ENCODE assay signal across 20 cellular contexts in genomic region chr7:23443974-23444373, GRCh38. TPM values are rescaled to one million over a fixed set of nuclear protein-coding genes. Genes with fewer than 3 reads are reported as not detected.
DNase-seq lines count a peak whose midpoint lies in the region; ATAC-seq, FAIRE-seq and TF ChIP-seq lines count a peak whose summit lies in the region.
"Had no signal": no experiment of that assay in that cellular context is flagged by ENCODE, and none has a peak within 500 bp of the region (broad histone marks: within the 10 kb centered on the region; RNA-seq: fewer than 3 reads in every experiment).

No MANE protein-coding gene starts in this region.

- POLR2A ChIA-PET in GM12878 (lab: Charles Lee): interaction anchor here (1.2 to 1.3 kb wide), 4 partner anchors 29 to 151 kb away, joined by 3 to 4 read pairs (median 3); no protein-coding TSS in a partner anchor

- no peak for TF ChIP-seq RAD21 in GM12878 (IDR thresholded peaks at IDR 0.05; ENCODE audit: insufficient read depth, low read depth, low read length)

- 0% methylated on average over 1 of the region's 1 CpG for WGBS in GM12878 (ENCODE audit: insufficient coverage, insufficient replicate concordance, low lambda C conversion rate, missing lambda C conversion rate)

- no peak for TF ChIP-seq CTCF in NB4 (IDR thresholded peaks at IDR 0.05; ENCODE audit: low read depth, low read length)
- no peak for TF ChIP-seq CTCF in GM12878 (IDR thresholded peaks at IDR 0.05 in 2 of 3, conservative IDR thresholded peaks at IDR 0.05 in 1 of 3; ENCODE audit: control insufficient read depth in 2 of 3, extremely low read depth in 1 of 3, insufficient read depth in 1 of 3, low read depth in 3 of 3, low read length in 3 of 3)
- TF ChIP-seq CTCF in D721Med (IDR thresholded peaks at IDR 0.05; ENCODE audit: insufficient read depth, missing control alignments): no peak

- FAIRE-seq in GM18507 (lab: Jason Lieb, UNC) (peak; percentile 61), GM12878 (lab: Jason Lieb, UNC) (no peak), D721Med (lab: Jason Lieb, UNC) (no peak)
- FAIRE-seq: A549, HTR-8/SVneo had no signal

- H2AFZ ChIP-seq in GM12878 (ENCODE audit: control insufficient read depth, low read depth, low read length): no peak overlapping the region
- H2AFZ ChIP-seq: GM23338 had no signal

- H4K20me1 ChIP-seq in GM12878 (ENCODE audit: control insufficient read depth, insufficient read depth): no peaks in the 10 kb centered on the region

- intact Hi-C loops in GM12878 (cut with micrococcal nuclease; ENCODE audit: unreplicated experiment): no loop called here

- TF ChIP-seq POLR2A in NB4 (IDR thresholded peaks at IDR 0.05; ENCODE audit: extremely low read depth, insufficient read length) (no peak), GM12878 (IDR thresholded peaks at IDR 0.05; ENCODE audit: low read depth, low read length) (no peak)

- H3K4me3 ChIP-seq in NB4 (ENCODE audit: low read depth, low read length) (no peak overlapping the region), GM12878 (no peak overlapping the region)
- H3K4me3 ChIP-seq: A549, GM23338, SJCRH30 had no signal

- CTCF ChIA-PET in GM12878 (lab: Yijun Ruan, JAX): interaction anchor here (0.6 to 5.7 kb wide), 4 partner anchors 14 to 30 kb away, joined by 3 to 33 read pairs (median 3); no protein-coding TSS in a partner anchor

- no TSS peak for BruUV-seq in GM12878 (replicated peaks; lab: Mats Ljungman, UMichigan)

- peak; percentile 41 to 58 for DNase-seq in AML-193 (lab: John Stamatoyannopoulos, UW)
- no peak for DNase-seq in GM18507 (ENCODE audit: extremely low spot score, insufficient read length, low read depth)
- peak; percentile 58 for DNase-seq in NB4 (ENCODE audit: low read depth)
- DNase-seq in GM12878 (ENCODE audit: low read depth, low spot score): no peak
- DNase-seq in glomerular visceral epithelial cell (ENCODE audit: extremely low spot score): no peak
- DNase-seq in D721Med (ENCODE audit: insufficient read length, low spot score): no peak
- no peak for DNase-seq in NCI-H2171 treated with DMSO at 0.1 percent for 48 hours (lab: John Stamatoyannopoulos, UW)
- DNase-seq: DMS79 treated with DMSO at 0.1 percent for 48 hours, HCEC 1CT, NCI-H1048, NCI-H1436, NCI-H1930, NCI-H526, SJCRH30, T-helper 17 cell had no signal

- peak; percentile 44 for ATAC-seq in GM12878
- ATAC-seq: A549, GM23338, T-helper 17 cell had no signal

- SMC1A ChIA-PET in GM12878 (lab: Charles Lee; ENCODE audit: uncharacterized antibody, unreplicated experiment): interaction anchor here (0.9 to 6.3 kb wide), 6 partner anchors 10 to 76 kb away, joined by 3 to 53 read pairs (median 7); no protein-coding TSS in a partner anchor

- peak overlapping the region; percentile 54 for H3K27ac ChIP-seq in GM12878 (ENCODE audit: control insufficient read depth, insufficient read depth)
- H3K27ac ChIP-seq: A549, C4-2B, RWPE1, SJCRH30 had no signal

- RAD21 ChIA-PET in GM12878 (lab: Charles Lee; ENCODE audit: unreplicated experiment): interaction anchor here (1.2 kb wide), 1 partner anchor 197 kb away, joined by 3 read pairs; the partner anchor contains the start of gene GPNMB

- H3K9ac ChIP-seq in GM12878 (ENCODE audit: control insufficient read depth, insufficient read depth, low read length): no peak overlapping the region

- no peaks in the 10 kb centered on the region for H3K27me3 ChIP-seq in GM12878 (replicated peaks in 1 of 2; ENCODE audit: control insufficient read depth in 2 of 2, insufficient read depth in 2 of 2, low read length in 1 of 2)
- H3K27me3 ChIP-seq: SJCRH30 had no signal

- H3K4me2 ChIP-seq in GM12878 (ENCODE audit: control insufficient read depth, insufficient read depth): no peak overlapping the region
- H3K4me2 ChIP-seq: A549, GM23338 had no signal

- in situ Hi-C loops in GM12878 (cut with MboI): no loop called here

- peaks cover 75% of the 10 kb centered on the region for H3K79me2 ChIP-seq in GM12878 (ENCODE audit: control insufficient read depth, insufficient read depth, low read length)

- H3K36me3 ChIP-seq in GM12878 (ENCODE audit: control insufficient read depth in 2 of 2, insufficient read depth in 2 of 2, low read length in 1 of 2): peaks cover 0 to 4% of the 10 kb centered on the region in 2 experiments; a peak in 2 of 4 replicates

- TF ChIP-seq EP300 in GM12878 (IDR thresholded peaks at IDR 0.05; ENCODE audit: borderline replicate concordance in 1 of 2, control insufficient read depth in 1 of 2, low read depth in 2 of 2, low read length in 2 of 2): no peak

- no peaks in the 10 kb centered on the region; the same call in 2 of the 3 replicates for H3K9me3 ChIP-seq in GM12878 (replicated peaks; ENCODE audit: control insufficient read depth, insufficient read depth, low read length)
- H3K9me3 ChIP-seq: A549, SJCRH30 had no signal

- H3K4me1 ChIP-seq in GM12878 (ENCODE audit: control insufficient read depth, insufficient read depth, low read length): peaks cover 11% of the 10 kb centered on the region
- H3K4me1 ChIP-seq: SJCRH30 had no signal

TF ChIP-seq in GM12878, 131 proteins besides CTCF, POLR2A, EP300 and RAD21 (continues in another document):
- peak; percentile 17 for TF ChIP-seq SKIL (IDR thresholded peaks at IDR 0.05; ENCODE audit: low read depth, poor library complexity, severe bottlenecking)
- peak; percentile 41 for TF ChIP-seq MEF2B (IDR thresholded peaks at IDR 0.05; ENCODE audit: partially characterized antibody, poor library complexity, severe bottlenecking)
- TF ChIP-seq RELA (IDR thresholded peaks at IDR 0.05; ENCODE audit: borderline replicate concordance, partially characterized antibody): no peak
- TF ChIP-seq BCL11A (IDR thresholded peaks at IDR 0.05; ENCODE audit: low read depth, low read length): no peak
- TF ChIP-seq PML (IDR thresholded peaks at IDR 0.05; ENCODE audit: low read length): no peak
- TF ChIP-seq HDAC6 (IDR thresholded peaks at IDR 0.05; ENCODE audit: unreplicated experiment): no peak
- TF ChIP-seq BMI1 (IDR thresholded peaks at IDR 0.05; ENCODE audit: borderline replicate concordance): no peak
- no peak; the same call in 1 of the 2 replicates for TF ChIP-seq ZNF384 (IDR thresholded peaks at IDR 0.05; ENCODE audit: borderline replicate concordance, low read depth, low read length)
- TF ChIP-seq EED (IDR thresholded peaks at IDR 0.05; ENCODE audit: low read depth): no peak
- no peak for TF ChIP-seq TAF1 (IDR thresholded peaks at IDR 0.05; ENCODE audit: borderline replicate concordance, low read depth, low read length)
- TF ChIP-seq ELK1 (IDR thresholded peaks at IDR 0.05; ENCODE audit: low read depth, low read length): no peak
- peak in 1 of 2 experiments; percentile 75; a peak in 2 of 4 replicates for TF ChIP-seq CEBPB (IDR thresholded peaks at IDR 0.05; ENCODE audit: borderline replicate concordance in 1 of 2, low read depth in 2 of 2, low read length in 2 of 2)
- TF ChIP-seq USF2 (IDR thresholded peaks at IDR 0.05; ENCODE audit: borderline replicate concordance, low read depth, low read length): no peak
- TF ChIP-seq NRF1 (conservative IDR thresholded peaks at IDR 0.05; ENCODE audit: low read depth, low read length): no peak

RNA-seq across cellular contexts. Expression of gene IGF2BP3, which starts 26.3 kb away (rescaled TPM):
- 193 and 204 TPM in 2 replicates for total RNA-seq in GM12878 (2013; cell fraction: nucleolus; rRNA removed)
- 30.8 and 38.9 TPM in 2 replicates for total RNA-seq in GM12878 (2014; rRNA removed)
- total RNA-seq in GM12878 (2014; rRNA removed; fragmentation: Illumina TruSeq; extraction: Trizol): 56.8 and 62.3 TPM in 2 replicates
- total RNA-seq in GM12878 (2021): 48.5 and 49.7 TPM in 2 replicates
- polyA plus RNA-seq in GM12878 (2011; ENCODE audit: low read depth): 12.8 TPM
- polyA plus RNA-seq in GM12878 (2011; rRNA removed): 43.3 and 63.1 TPM in 2 replicates
- 31.7 and 32.1 TPM in 2 replicates for polyA plus RNA-seq in GM12878 (2011; cell fraction: cytosol; rRNA removed)
- polyA plus RNA-seq in GM12878 (2011; cell fraction: nucleus; rRNA removed): 35.0 and 45.2 TPM in 2 replicates
- polyA plus RNA-seq in GM12878 (2012): 23.1 and 32.9 TPM in 2 replicates
- 61.2 and 76.6 TPM in 2 replicates for polyA plus RNA-seq in GM12878 (2014; fragmentation: Illumina TruSeq; extraction: Trizol)
- polyA plus RNA-seq in GM12878 (2014; fragmentation: Nextera tagmentation; extraction: Ambion mirVana): 1 to 10 TPM; 4.6 to 4.7 TPM
- 41.4 and 43.1 TPM in 2 replicates for polyA plus RNA-seq in GM12878 (2014; rRNA removed)
- 10 to 100 TPM; 15.0 to 16.0 TPM for polyA plus RNA-seq in GM12878 (2016; fragmentation: Nextera tagmentation; extraction: Ambion mirVana)
- polyA minus RNA-seq in GM12878 (2011; rRNA and poly(A)+ RNA removed): 42.1 and 55.8 TPM in 2 replicates
- 22.2 and 26.1 TPM in 2 replicates for polyA minus RNA-seq in GM12878 (2011; cell fraction: cytosol; rRNA and poly(A)+ RNA removed)
- polyA minus RNA-seq in GM12878 (2011; cell fraction: nucleus; rRNA and poly(A)+ RNA removed): 25.8 and 44.7 TPM in 2 replicates

Comparison
In these comparisons a context has a peak if more than half of its experiments do, and no peak if none do; other contexts are left out.
1. DNase-seq: peak in AML-193 (2 of 2) and NB4 (single experiment); none in GM18507 (single experiment), GM12878 (single experiment), glomerular visceral epithelial cell (single experiment), D721Med (single experiment) and NCI-H2171 treated with DMSO at 0.1 percent for 48 hours (single experiment).